ENCODE assay signal across 17 cellular contexts in the genomic region with DNA sequence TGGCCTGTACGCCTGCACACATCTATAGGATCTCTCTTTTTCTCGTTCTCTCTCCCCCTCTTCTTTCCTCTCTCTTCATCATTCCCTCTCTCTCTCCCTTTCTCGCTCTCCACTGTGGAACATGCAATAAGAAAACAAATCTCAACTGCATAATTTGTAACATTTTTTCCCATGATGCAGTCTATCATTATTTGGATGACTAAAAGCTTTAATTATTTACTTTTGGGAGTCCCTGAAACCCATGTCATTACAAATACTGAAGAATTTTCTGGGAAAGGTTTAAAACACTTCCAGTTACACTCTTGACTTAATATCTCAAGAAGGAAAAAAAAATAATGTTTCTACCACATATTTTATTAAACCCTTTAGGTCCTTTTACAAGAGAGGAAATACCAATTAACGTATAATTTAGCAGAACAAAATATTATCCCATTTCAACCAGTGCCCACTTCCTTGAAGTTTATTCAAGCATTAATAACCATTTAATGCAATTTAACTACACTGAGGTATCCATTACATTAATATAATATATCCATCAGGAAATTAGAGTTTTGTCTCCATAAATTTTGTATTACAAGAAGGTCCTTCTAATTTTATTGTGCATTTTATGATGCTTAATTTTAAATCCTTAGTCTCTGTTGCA.
DNase-seq lines count a peak whose midpoint lies in the region; ATAC-seq and TF ChIP-seq lines count a peak whose summit lies in the region.
"Had no signal": no experiment of that assay in that cellular context is flagged by ENCODE, and none has a peak within 500 bp of the region (broad histone marks: within the 10 kb centered on the region; RNA-seq: fewer than 3 reads in every experiment).

No MANE protein-coding gene starts in this region.

- H2BK120ac ChIP-seq in IMR-90 (ENCODE audit: low read depth, low read length), result no peak overlapping the region

- H3K4me3 ChIP-seq in A673 (ENCODE audit: low read depth, low read length, poor library complexity, severe bottlenecking) (no peak overlapping the region), IMR-90 (ENCODE audit: insufficient read depth, low read depth, low read length) (no peak overlapping the region), prostate gland (no peak overlapping the region), H7 (ENCODE audit: insufficient read depth, low read depth, low read length) (no peak overlapping the region)
- H3K4me3 ChIP-seq: BLaER1 treated with 17β-estradiol and CSF1 and Interleukin-3, amounts not matched to agents 10 nM and 100 nM; GM23338; K562 had no signal

- H2BK20ac ChIP-seq in IMR-90 (ENCODE audit: low read depth, low read length), result no peak overlapping the region

- in situ Hi-C loops in IMR-90 (cut with MboI; ENCODE audit: low sequenced_read_pairs), result no loop called here

- no peak overlapping the region for H4K8ac ChIP-seq in IMR-90 (ENCODE audit: low read depth in 2 of 2, low read length in 2 of 2)

- TF ChIP-seq POLR2A in IMR-90 (IDR thresholded peaks at IDR 0.05; ENCODE audit: low read depth, low read length) (no peak), prostate gland (IDR thresholded peaks at IDR 0.05) (no peak)

- POLR2A ChIA-PET in A673 (lab: Charles Lee; ENCODE audit: low non-redundant PET), result no interaction called here
- POLR2A ChIA-PET in IMR-90 (lab: Charles Lee; ENCODE audit: unreplicated experiment), result no interaction called here

- peak overlapping the region; percentile 45; the same call in 1 of the 2 replicates for H3K4me2 ChIP-seq in IMR-90 (ENCODE audit: low read depth, low read length)
- H3K4me2 ChIP-seq: GM23338 had no signal

- no peaks in the 10 kb centered on the region for H3K36me3 ChIP-seq in A673 (ENCODE audit: insufficient read depth, low read length, poor library complexity, severe bottlenecking)
- H3K36me3 ChIP-seq in IMR-90 (ENCODE audit: control insufficient read depth, insufficient read depth, low read length), result no peaks in the 10 kb centered on the region
- no peaks in the 10 kb centered on the region for H3K36me3 ChIP-seq in prostate gland
- no peaks in the 10 kb centered on the region for H3K36me3 ChIP-seq in H7 (replicated peaks; ENCODE audit: control insufficient read depth, insufficient read depth, low read length)
- H3K36me3 ChIP-seq: BLaER1 treated with 17β-estradiol and CSF1 and Interleukin-3, amounts not matched to agents 10 nM and 100 nM had no signal

- CTCF ChIA-PET in A673 (lab: Charles Lee) (no interaction called here), IMR-90 (lab: Yijun Ruan, JAX) (no interaction called here)

- no peaks in the 10 kb centered on the region for H3K9me1 ChIP-seq in IMR-90 (ENCODE audit: insufficient read depth, low read length)

- no peaks in the 10 kb centered on the region for H4K20me1 ChIP-seq in IMR-90 (ENCODE audit: insufficient read depth, low read length)
- H4K20me1 ChIP-seq: BLaER1 treated with 17β-estradiol and CSF1 and Interleukin-3, amounts not matched to agents 10 nM and 100 nM had no signal

- WGBS in IMR-90 (ENCODE audit: extremely low coverage in 2 of 2, insufficient read length in 1 of 2), 2 experiments, result no CpG with 5 or more reads among the region's 4 CpGs
- WGBS in prostate gland, result 88% methylated on average over 4 of the region's 4 CpGs

- DNase-seq in A673 (ENCODE audit: low spot score), result peak; percentile 72
- DNase-seq in IMR-90, result peak; percentile 59
- peak; percentile 29 for DNase-seq in fibroblast of peridontal ligament (ENCODE audit: extremely low read depth)
- no peak for DNase-seq in prostate gland (ENCODE audit: low spot score)
- no peak for DNase-seq in NCI-H226
- no peak for DNase-seq in H7
- DNase-seq: 8988T; Calu3; CD8-positive, alpha-beta T cell; GDM1; H9 had no signal

- no TSS peak for BruUV-seq in A673 (replicated peaks; lab: Mats Ljungman, UMichigan)
- no TSS peak for BruUV-seq in IMR-90 (replicated peaks; lab: Mats Ljungman, UMichigan)

- no peak overlapping the region for H3K23ac ChIP-seq in IMR-90 (ENCODE audit: low read depth, low read length)

- H4K91ac ChIP-seq in IMR-90 (ENCODE audit: insufficient read depth, low read depth, low read length), result no peak overlapping the region

- no peaks in the 10 kb centered on the region for H3K79me1 ChIP-seq in IMR-90 (ENCODE audit: low read depth in 1 of 2, low read length in 2 of 2)

- no peak overlapping the region for H3K27ac ChIP-seq in A673 (ENCODE audit: low read depth, low read length, poor library complexity, severe bottlenecking)
- H3K27ac ChIP-seq in IMR-90 (ENCODE audit: insufficient read depth, low read length), result no peak overlapping the region
- no peak overlapping the region for H3K27ac ChIP-seq in prostate gland
- H3K27ac ChIP-seq: BLaER1 treated with 17β-estradiol and CSF1 and Interleukin-3, amounts not matched to agents 10 nM and 100 nM; HL-60 had no signal

- no peak overlapping the region for H2AK5ac ChIP-seq in IMR-90 (ENCODE audit: low read depth, low read length)

- H2BK5ac ChIP-seq in IMR-90 (ENCODE audit: low read depth, low read length, poor library complexity, severe bottlenecking), result no peak overlapping the region

- intact Hi-C loops in A673 (cut with micrococcal nuclease; ENCODE audit: unreplicated experiment), result loop anchor here (10.0 kb wide), 1 partner anchor 295 kb away; no protein-coding TSS in a partner anchor
- intact Hi-C loops in IMR-90 (cut with micrococcal nuclease), result loop anchor here (10.0 kb wide), 1 partner anchor 1045 kb away; no protein-coding TSS in a partner anchor
- intact Hi-C loops in prostate gland (cut with DNase I), result no loop called here

- dilution Hi-C loops in IMR-90 (cut with HindIII; ENCODE audit: low sequenced_read_pairs, unreplicated experiment), result no loop called here

- H3K4ac ChIP-seq in IMR-90 (ENCODE audit: low read depth, low read length), result no peak overlapping the region

- H2AK9ac ChIP-seq in IMR-90 (replicated peaks; ENCODE audit: low read depth, low read length, poor library complexity), result no peak overlapping the region

- H3K9me3 ChIP-seq in A673 (ENCODE audit: low read depth, low read length, poor library complexity, severe bottlenecking) (no peaks in the 10 kb centered on the region), IMR-90 (ENCODE audit: control insufficient read depth, insufficient read depth, low read length) (no peaks in the 10 kb centered on the region), prostate gland (no peaks in the 10 kb centered on the region)
- H3K9me3 ChIP-seq: BLaER1 treated with 17β-estradiol and CSF1 and Interleukin-3, amounts not matched to agents 10 nM and 100 nM had no signal

- H3K56ac ChIP-seq in IMR-90 (ENCODE audit: extremely low read depth, insufficient read depth, low read length), result no peak overlapping the region

- no peak overlapping the region for H2AFZ ChIP-seq in IMR-90 (replicated peaks; ENCODE audit: low read length, poor library complexity)

- no peak overlapping the region for H3K9ac ChIP-seq in IMR-90 (ENCODE audit: low read depth, low read length)
- H3K9ac ChIP-seq: BLaER1 treated with 17β-estradiol and CSF1 and Interleukin-3, amounts not matched to agents 10 nM and 100 nM had no signal

- H4K5ac ChIP-seq in IMR-90 (ENCODE audit: low read depth, low read length), result no peak overlapping the region

- ATAC-seq in IMR-90 (ENCODE audit: low read depth), result peak; percentile 68
- no peak for ATAC-seq in SK-N-SH treated with all-trans-retinoic acid at 6 μM for 48 hours
- ATAC-seq in GM19328 (IDR thresholded peaks at IDR 0.05; ENCODE audit: unreplicated experiment), result no peak
- ATAC-seq: CD8-positive, alpha-beta T cell; GM23338; K562 had no signal

- TF ChIP-seq CTCF in A673 (conservative IDR thresholded peaks at IDR 0.05; ENCODE audit: low read depth, low read length) (no peak), IMR-90 (conservative IDR thresholded peaks at IDR 0.05; ENCODE audit: low read depth, low read length) (no peak), prostate gland (IDR thresholded peaks at IDR 0.05) (no peak)

- H3K14ac ChIP-seq in IMR-90 (replicated peaks; ENCODE audit: low read depth, low read length), result no peak overlapping the region

- H3K27me3 ChIP-seq in A673 (replicated peaks; ENCODE audit: insufficient read depth, low read depth, low read length, poor library complexity) (peaks cover 92% of the 10 kb centered on the region), IMR-90 (ENCODE audit: control insufficient read depth, insufficient read depth, low read length) (no peaks in the 10 kb centered on the region), prostate gland (replicated peaks; ENCODE audit: insufficient read depth) (no peaks in the 10 kb centered on the region), H7 (ENCODE audit: control insufficient read depth, insufficient read depth, low read length) (no peaks in the 10 kb centered on the region)
- H3K27me3 ChIP-seq: BLaER1 treated with 17β-estradiol and CSF1 and Interleukin-3, amounts not matched to agents 10 nM and 100 nM had no signal

- no peak overlapping the region for H2BK15ac ChIP-seq in IMR-90 (ENCODE audit: low read depth, low read length)

- no peak overlapping the region for H3K18ac ChIP-seq in IMR-90 (ENCODE audit: low read depth, low read length)

- peaks cover 3% of the 10 kb centered on the region for H3K4me1 ChIP-seq in A673 (ENCODE audit: insufficient read depth, low read length, poor library complexity, severe bottlenecking)
- H3K4me1 ChIP-seq in IMR-90 (ENCODE audit: control insufficient read depth, insufficient read depth, low read length), result 0 out of 2 replicates have a peak, but pooled peaks cover 2% of the 10 kb centered on the region
- H3K4me1 ChIP-seq in prostate gland (replicated peaks), result no peaks in the 10 kb centered on the region

- TF ChIP-seq RAD21 in IMR-90 (IDR thresholded peaks at IDR 0.05; ENCODE audit: low read length), result no peak

TF ChIP-seq in IMR-90, 13 proteins besides CTCF, POLR2A, EP300 and RAD21 (continues in another document):
- TF ChIP-seq BHLHE40 (IDR thresholded peaks at IDR 0.05; ENCODE audit: low read depth, low read length), result no peak
- no peak for TF ChIP-seq MAZ (IDR thresholded peaks at IDR 0.05; ENCODE audit: borderline replicate concordance, low read depth, low read length)
- TF ChIP-seq RCOR1 (IDR thresholded peaks at IDR 0.05; ENCODE audit: insufficient replicate concordance, low read length), result no peak
- no peak for TF ChIP-seq SMC3 (IDR thresholded peaks at IDR 0.05; ENCODE audit: low read depth, low read length)
- no peak for TF ChIP-seq MAFK (IDR thresholded peaks at IDR 0.05; ENCODE audit: low read depth, low read length)
- TF ChIP-seq NFE2L2 (IDR thresholded peaks at IDR 0.05; ENCODE audit: low read depth, low read length), result no peak
- no peak for TF ChIP-seq RFX5 (IDR thresholded peaks at IDR 0.05; ENCODE audit: low read depth, low read length)

TF ChIP-seq in SK-N-SH treated with all-trans-retinoic acid at 6 μM for 48 hours, 23 proteins besides CTCF, POLR2A, EP300 and RAD21 (continues in another document):
- TF ChIP-seq ZC3H10 (CRISPR knock-in tag; IDR thresholded peaks at IDR 0.05) (peak; percentile 18; the same call in 1 of the 2 replicates), ZFP30 (CRISPR knock-in tag; IDR thresholded peaks at IDR 0.05) (no peak), ARNTL (CRISPR knock-in tag; IDR thresholded peaks at IDR 0.05; ENCODE audit: borderline replicate concordance, low read depth) (no peak)

Comparison
In these comparisons a context has a peak if more than half of its experiments do, and no peak if none do; other contexts are left out.
1. DNase-seq: peak in A673 (single experiment), IMR-90 (single experiment) and fibroblast of peridontal ligament (single experiment); none in prostate gland (single experiment), NCI-H226 (single experiment) and H7 (single experiment).